15 cellular contexts compared by ENCODE assay signal in the genomic region with DNA sequence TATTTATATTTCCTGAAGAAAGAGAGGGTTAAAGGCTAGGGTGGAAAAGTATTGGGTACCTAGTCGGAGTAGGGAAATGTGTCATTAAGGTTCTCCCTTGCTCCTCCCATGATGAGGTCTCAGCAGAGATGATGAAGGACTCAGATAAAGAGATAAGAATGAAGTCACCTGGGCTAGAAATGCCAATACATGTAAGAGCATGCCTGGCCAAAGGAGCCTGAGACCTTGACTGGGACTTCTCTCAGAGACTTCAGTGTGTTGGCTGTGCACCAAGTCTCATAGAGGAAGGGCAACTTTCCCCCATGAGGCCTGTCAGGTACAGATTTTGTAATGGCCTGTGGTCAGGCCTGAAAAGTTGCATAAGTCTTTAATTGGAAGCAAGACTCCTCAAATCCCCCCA.
DNase-seq lines count a peak whose midpoint lies in the region; ATAC-seq and TF ChIP-seq lines count a peak whose summit lies in the region.
"Had no signal": no experiment of that assay in that cellular context is flagged by ENCODE, and none has a peak within 500 bp of the region (broad histone marks: within the 10 kb centered on the region; RNA-seq: fewer than 3 reads in every experiment).

No MANE protein-coding gene starts in this region.

- H3K36me3 ChIP-seq in RWPE2 (ENCODE audit: low read depth): no peaks in the 10 kb centered on the region
- H3K36me3 ChIP-seq: BLaER1 treated with 17β-estradiol and CSF1 and Interleukin-3, amounts not matched to agents 10 nM and 100 nM; MG63 had no signal

- H3K27ac ChIP-seq in RWPE2 (ENCODE audit: poor library complexity, severe bottlenecking) (peak overlapping the region; percentile 22), epithelial cell of prostate (peak overlapping the region; percentile 44)
- H3K27ac ChIP-seq: BLaER1 treated with 17β-estradiol and CSF1 and Interleukin-3, amounts not matched to agents 10 nM and 100 nM had no signal

- no peaks in the 10 kb centered on the region for H3K27me3 ChIP-seq in RWPE2 (ENCODE audit: insufficient read depth, poor library complexity, severe bottlenecking)
- H3K27me3 ChIP-seq: BLaER1 treated with 17β-estradiol and CSF1 and Interleukin-3, amounts not matched to agents 10 nM and 100 nM; MG63 had no signal

- TF ChIP-seq POLR2A in NB4 (IDR thresholded peaks at IDR 0.05; ENCODE audit: extremely low read depth, insufficient read length): no peak

- TF ChIP-seq CTCF in NB4 (IDR thresholded peaks at IDR 0.05; ENCODE audit: low read depth, low read length) (no peak), RWPE2 (IDR thresholded peaks at IDR 0.05; ENCODE audit: poor library complexity, severe bottlenecking) (no peak)

- H3K4me3 ChIP-seq in NB4 (ENCODE audit: low read depth, low read length) (no peak overlapping the region), RWPE2 (ENCODE audit: severe bottlenecking) (no peak overlapping the region)
- H3K4me3 ChIP-seq: BLaER1 treated with 17β-estradiol and CSF1 and Interleukin-3, amounts not matched to agents 10 nM and 100 nM; MG63 had no signal

- H3K4me1 ChIP-seq in RWPE2 (ENCODE audit: insufficient read depth, poor library complexity, severe bottlenecking): peaks cover 15% of the 10 kb centered on the region

- peak; percentile 73 for ATAC-seq in GM18867 (IDR thresholded peaks at IDR 0.05; ENCODE audit: unreplicated experiment)
- ATAC-seq in RWPE2 (ENCODE audit: low read depth): peak; percentile 85

- DNase-seq in NB4 (ENCODE audit: low read depth): peak; percentile 14
- DNase-seq in RWPE2 (ENCODE audit: low spot score): no peak
- peak; percentile 81 for DNase-seq in epithelial cell of prostate (ENCODE audit: low read depth, low spot score)
- DNase-seq in activated naive CD4-positive, alpha-beta T cell treated with anti-CD3 and anti-CD28 coated beads, Interleukin-2, amount 50 U/mL, for 16 hours: no peak
- DNase-seq in stimulated activated CD4-positive, alpha-beta T cell treated with anti-CD3 and anti-CD28 coated beads, Interleukin-12 subunit alpha, Interleukin-12 subunit beta, amount 100 ng/mL, for 4 hours: no peak
- DNase-seq in activated T-cell treated with anti-CD3 and anti-CD28 coated beads, Interleukin-2, amount 50 U/mL, for 1 hour: no peak
- no peak for DNase-seq in medulla oblongata (ENCODE audit: extremely low spot score)
- DNase-seq: CD8-positive, alpha-beta memory T cell; DND-41; MG63; NCI-H1417 treated with DMSO at 0.1 percent for 48 hours; NCI-H1930; NCI-H774 had no signal

- H3K9me3 ChIP-seq in RWPE2 (ENCODE audit: severe bottlenecking): no peaks in the 10 kb centered on the region
- H3K9me3 ChIP-seq: MG63 had no signal

Comparison
In these comparisons a context has a peak if more than half of its experiments do, and no peak if none do; other contexts are left out.
1. DNase-seq: peak in NB4 (single experiment) and epithelial cell of prostate (single experiment); none in RWPE2 (single experiment), activated naive CD4-positive, alpha-beta T cell treated with anti-CD3 and anti-CD28 coated beads, Interleukin-2, amount 50 U/mL, for 16 hours (single experiment), stimulated activated CD4-positive, alpha-beta T cell treated with anti-CD3 and anti-CD28 coated beads, Interleukin-12 subunit alpha, Interleukin-12 subunit beta, amount 100 ng/mL, for 4 hours (single experiment), activated T-cell treated with anti-CD3 and anti-CD28 coated beads, Interleukin-2, amount 50 U/mL, for 1 hour (single experiment) and medulla oblongata (single experiment).